Comparison of ENCODE assay signal across 8 cellular contexts in genomic region chr1:159012495-159012894, GRCh38.
DNase-seq lines count a peak whose midpoint lies in the region; ATAC-seq lines count a peak whose summit lies in the region.

No MANE protein-coding gene starts in this region.

- ATAC-seq in GM18498 (IDR thresholded peaks at IDR 0.05; ENCODE audit: unreplicated experiment): peak; percentile 16
- peak; percentile 29 for ATAC-seq in HG03139 (IDR thresholded peaks at IDR 0.05; ENCODE audit: unreplicated experiment)
- ATAC-seq in HG03521 (IDR thresholded peaks at IDR 0.05; ENCODE audit: unreplicated experiment): no peak

- peak; percentile 49 to 52 for DNase-seq in activated CD4-positive, alpha-beta T cell treated with anti-CD3 and anti-CD28 coated beads, Interleukin-2, amount 50 U/mL, for 4 hours
- DNase-seq in fibroblast of gingiva (ENCODE audit: low read depth): peak; percentile 40
- DNase-seq in stimulated activated CD4-positive, alpha-beta T cell treated with anti-CD3 and anti-CD28 coated beads, Interleukin-1b, Interleukin-23, amount 100 ng/mL, for 48 hours: peak; percentile 79
- no peak for DNase-seq in NCI-H2081 treated with DMSO at 0.1 percent for 48 hours (lab: John Stamatoyannopoulos, UW)
- DNase-seq in NCI-H748 (lab: John Stamatoyannopoulos, UW; ENCODE audit: unreplicated experiment): no peak

Comparison
In these comparisons a context has a peak if more than half of its experiments do, and no peak if none do; other contexts are left out.
1. DNase-seq: peak in activated CD4-positive, alpha-beta T cell treated with anti-CD3 and anti-CD28 coated beads, Interleukin-2, amount 50 U/mL, for 4 hours (2 of 2), fibroblast of gingiva (single experiment) and stimulated activated CD4-positive, alpha-beta T cell treated with anti-CD3 and anti-CD28 coated beads, Interleukin-1b, Interleukin-23, amount 100 ng/mL, for 48 hours (single experiment); none in NCI-H2081 treated with DMSO at 0.1 percent for 48 hours (single experiment) and NCI-H748 (single experiment).